In genomic region chr1:159867322-159868064, GRCh38 we compare ENCODE assay signal across 11 cellular contexts. TPM values are rescaled to one million over a fixed set of nuclear protein-coding genes. Genes with fewer than 3 reads are reported as not detected.
A peak's percentile ranks its signal among the peaks of the same experiment; 100 is the strongest.
DNase-seq lines count a peak whose midpoint lies in the region; ATAC-seq and TF ChIP-seq lines count a peak whose summit lies in the region.
"Had no signal": no experiment of that assay in that cellular context is flagged by ENCODE, and none has a peak within 500 bp of the region (broad histone marks: within the 10 kb centered on the region; RNA-seq: fewer than 3 reads in every experiment).

No MANE protein-coding gene starts in this region.

- CTCF ChIA-PET in CD8-positive, alpha-beta memory T cell (lab: Charles Lee) = interaction anchor here (1.6 to 2.6 kb wide), 2 partner anchors 24 to 68 kb away, joined by 5 to 12 read pairs; no protein-coding TSS in a partner anchor

- peaks cover 4% of the 10 kb centered on the region for H3K4me1 ChIP-seq in ovary (ENCODE audit: insufficient read depth)
- peaks cover 14% of the 10 kb centered on the region for H3K4me1 ChIP-seq in CD8-positive, alpha-beta memory T cell (ENCODE audit: insufficient read depth, low read length)

- peak; percentile 79 for DNase-seq in H7
- peak; percentile 3 for DNase-seq in NCI-H446 treated with DMSO at 0.1 percent for 48 hours (lab: John Stamatoyannopoulos, UW)
- DNase-seq in ovary = peak; percentile 29 to 55 (median 44)
- DNase-seq in retina = no peak
- DNase-seq in CD8-positive, alpha-beta memory T cell = no peak
- DNase-seq in stimulated activated CD4-positive, alpha-beta T cell treated with anti-CD3 and anti-CD28 coated beads, Interleukin-2, amount 100 ng/mL, for 48 hours = no peak
- DNase-seq: NCI-H524 treated with DMSO at 0.1 percent for 48 hours; stimulated activated CD4-positive, alpha-beta T cell treated with anti-CD3 and anti-CD28 coated beads, Interleukin-4, amount 100 ng/mL, for 24 hours had no signal

- peaks cover 24 to 42% (median 35%) of the 10 kb centered on the region in 3 donors for H3K4me1 Mint-ChIP-seq in CD8-positive, alpha-beta memory T cell

- no peak for TF ChIP-seq EP300 in ovary (IDR thresholded peaks at IDR 0.05)

- no peaks in the 10 kb centered on the region for H3K9me3 ChIP-seq in ovary
- H3K9me3 ChIP-seq in CD8-positive, alpha-beta memory T cell (ENCODE audit: low read length) = no peaks in the 10 kb centered on the region

- 9 to 13% (median 10%) methylated on average over 13 of the region's 13 CpGs for WGBS in ovary, 3 donors

- H3K9me3 Mint-ChIP-seq in CD8-positive, alpha-beta memory T cell = no peaks in the 10 kb centered on the region

- ATAC-seq in esophagus mucosa (peak; percentile 95), GM19035 (IDR thresholded peaks at IDR 0.05; ENCODE audit: unreplicated experiment) (no peak)

- H3K4me3 ChIP-seq in H7 (ENCODE audit: insufficient read depth, low read depth, low read length) (no peak overlapping the region), ovary (no peak overlapping the region)
- no peak overlapping the region for H3K4me3 ChIP-seq in CD8-positive, alpha-beta memory T cell (ENCODE audit: low read length)

- no peak for TF ChIP-seq POLR2A in ovary (IDR thresholded peaks at IDR 0.05)

- H3K4me3 Mint-ChIP-seq in CD8-positive, alpha-beta memory T cell = no peak overlapping the region

- no peaks in the 10 kb centered on the region for H3K36me3 Mint-ChIP-seq in CD8-positive, alpha-beta memory T cell

- peaks cover 0 to 9% of the 10 kb centered on the region in 2 donors for H3K27me3 Mint-ChIP-seq in CD8-positive, alpha-beta memory T cell

- H3K27ac Mint-ChIP-seq in CD8-positive, alpha-beta memory T cell = peak overlapping the region in 1 of 8 donors; percentile 35

- H3K27me3 ChIP-seq in H7 (ENCODE audit: control insufficient read depth, insufficient read depth, low read length) (no peaks in the 10 kb centered on the region; the same call in 1 of the 2 replicates), ovary (no peaks in the 10 kb centered on the region)
- no peaks in the 10 kb centered on the region for H3K27me3 ChIP-seq in CD8-positive, alpha-beta memory T cell (ENCODE audit: insufficient read depth, low read length, poor library complexity, severe bottlenecking)

- TF ChIP-seq CTCF in ovary (IDR thresholded peaks at IDR 0.05) = no peak

- H3K27ac ChIP-seq in ovary = peak overlapping the region in 1 of 2 donors; percentile 23
- no peak overlapping the region for H3K27ac ChIP-seq in CD8-positive, alpha-beta memory T cell (ENCODE audit: low read depth, low read length)

- POLR2A ChIA-PET in CD8-positive, alpha-beta memory T cell (lab: Charles Lee) = no interaction called here

- intact Hi-C loops in ovary (cut with DNase I) = no loop called here

- H3K36me3 ChIP-seq in H7 (replicated peaks; ENCODE audit: control insufficient read depth, insufficient read depth, low read length) = no peaks in the 10 kb centered on the region
- no peaks in the 10 kb centered on the region for H3K36me3 ChIP-seq in ovary
- no peaks in the 10 kb centered on the region for H3K36me3 ChIP-seq in CD8-positive, alpha-beta memory T cell (ENCODE audit: insufficient read depth, low read length)

RNA-seq across cellular contexts. Expression of gene VSIG8, which starts 5.0 kb away (rescaled TPM):
- not detected in 2 replicates for total RNA-seq in H7 (2014; rRNA removed; shearing (Covaris generic))
- total RNA-seq in esophagus mucosa = 1.2 TPM
- under 1 TPM in 5 of 7 donors, not detected in 2; 0.18 to 0.48 (median 0.23) TPM for total RNA-seq in ovary
- polyA plus RNA-seq in ovary = under 1 TPM in 1 of 2 donors, not detected in 1; 0.06 TPM
- not detected for total RNA-seq in CD8-positive, alpha-beta memory T cell
- polyA plus RNA-seq in CD8-positive, alpha-beta memory T cell = not detected

RNA-seq across cellular contexts. Expression of gene CFAP45, which starts 32.5 kb away (rescaled TPM):
- 0.17 and 1.6 TPM in 2 replicates for total RNA-seq in H7 (2014; rRNA removed; shearing (Covaris generic))
- total RNA-seq in esophagus mucosa = 1.5 TPM
- 10 to 100 TPM in 1 of 7 donors, 1 to 10 TPM in 6; 1.1 to 16.7 (median 1.5) TPM for total RNA-seq in ovary
- under 1 TPM; 0.30 to 0.50 TPM for polyA plus RNA-seq in ovary
- 1 to 10 TPM in 1 of 2 experiments, under 1 TPM in 1; 0.75 to 1.2 TPM for total RNA-seq in CD8-positive, alpha-beta memory T cell
- polyA plus RNA-seq in CD8-positive, alpha-beta memory T cell = 0.18 TPM

RNA-seq across cellular contexts. Expression of gene SLAMF8, which starts 40.8 kb away (rescaled TPM):
- total RNA-seq in H7 (2014; rRNA removed; shearing (Covaris generic)) = not detected in 2 replicates
- 0.80 TPM for total RNA-seq in esophagus mucosa
- 1 to 10 TPM in 3 of 7 donors, under 1 TPM in 4; 0.43 to 6.2 (median 0.72) TPM for total RNA-seq in ovary
- polyA plus RNA-seq in ovary = 1 to 10 TPM in 1 of 2 donors, under 1 TPM in 1; 0.73 to 8.4 TPM
- total RNA-seq in CD8-positive, alpha-beta memory T cell = 1 to 10 TPM; 3.2 to 4.0 TPM
- polyA plus RNA-seq in CD8-positive, alpha-beta memory T cell = 7.3 TPM
- total RNA-seq: glomerular endothelial cell had no signal

RNA-seq across cellular contexts. Expression of gene TAGLN2, which starts 57.8 kb away (rescaled TPM):
- 242 and 387 TPM in 2 replicates for total RNA-seq in H7 (2014; rRNA removed; shearing (Covaris generic))
- total RNA-seq in esophagus mucosa = 406 TPM
- 100 to 1,000 TPM in 6 of 7 donors, 10 to 100 TPM in 1; 81.8 to 202 (median 149) TPM for total RNA-seq in ovary
- polyA plus RNA-seq in ovary = 100 to 1,000 TPM; 174 to 266 TPM
- total RNA-seq in CD8-positive, alpha-beta memory T cell = 100 to 1,000 TPM; 566 to 578 TPM
- 811 TPM for polyA plus RNA-seq in CD8-positive, alpha-beta memory T cell

Comparison
In these comparisons a context has a peak if more than half of its experiments do, and no peak if none do; other contexts are left out.
1. DNase-seq: peak in H7 (single experiment), NCI-H446 treated with DMSO at 0.1 percent for 48 hours (single experiment) and ovary (5 of 5); none in retina (single experiment), CD8-positive, alpha-beta memory T cell (0 of 5) and stimulated activated CD4-positive, alpha-beta T cell treated with anti-CD3 and anti-CD28 coated beads, Interleukin-2, amount 100 ng/mL, for 48 hours (0 of 2).